ENCODE assay signal across 23 cellular contexts in the genomic region with DNA sequence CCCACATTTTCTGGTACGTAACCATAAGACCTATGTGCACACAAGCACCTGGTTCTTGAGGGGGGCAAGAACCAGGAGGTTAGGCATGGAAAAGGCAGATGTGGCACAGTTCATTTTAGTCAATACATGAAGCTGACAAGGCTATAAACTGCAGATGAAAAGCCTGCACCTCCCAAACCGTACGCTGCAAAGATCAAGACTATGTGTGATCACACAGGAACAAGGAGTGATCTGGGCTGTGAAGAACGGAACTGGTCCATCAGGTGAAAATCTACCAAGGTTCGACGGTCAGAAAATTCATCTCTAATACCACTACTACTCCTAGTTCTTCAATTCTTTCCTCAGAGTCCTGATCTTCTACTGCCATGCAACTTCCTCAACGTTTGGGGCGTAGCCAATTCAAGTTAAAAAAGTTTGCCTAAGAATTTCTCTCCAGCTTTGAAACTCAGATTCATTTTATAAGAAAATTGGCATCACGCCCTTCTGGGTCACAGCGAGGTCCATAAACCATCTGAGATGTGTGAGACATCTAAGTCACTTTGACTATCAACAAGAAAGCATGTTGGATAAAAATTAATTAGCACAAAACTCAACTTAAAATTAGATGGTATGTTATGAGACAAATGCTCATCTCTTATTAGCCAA. TPM values are rescaled to one million over a fixed set of nuclear protein-coding genes. Genes with fewer than 3 reads are reported as not detected.
A peak's percentile ranks its signal among the peaks of the same experiment; 100 is the strongest.
DNase-seq lines count a peak whose midpoint lies in the region; TF ChIP-seq lines count a peak whose summit lies in the region.
"Had no signal": no experiment of that assay in that cellular context is flagged by ENCODE, and none has a peak within 500 bp of the region (broad histone marks: within the 10 kb centered on the region; RNA-seq: fewer than 3 reads in every experiment).

No MANE protein-coding gene starts in this region.

- H3K4me3 ChIP-seq in breast epithelium (peak overlapping the region in 2 of 3 donors; percentile 47 to 70), right atrium auricular region (peak overlapping the region; percentile 53 to 57), tibial artery (peak overlapping the region; percentile 54 to 61)
- H3K4me3 ChIP-seq: K562 had no signal

- H3K4me3 Mint-ChIP-seq in MCF 10A (ENCODE audit: unreplicated experiment): no peak overlapping the region
- H3K4me3 Mint-ChIP-seq: activated naive CD4-positive, alpha-beta T cell treated with anti-CD3 and anti-CD28 coated beads, Interleukin-2, amount 50 U/mL, for 24 hours; activated T-cell treated with anti-CD3 and anti-CD28 coated beads, Interleukin-2, amount 50 U/mL, for 72 hours; B cell; H9; naive thymus-derived CD4-positive, alpha-beta T cell; stimulated activated naive CD8-positive, alpha-beta T cell treated with anti-CD3 and anti-CD28 coated beads, Interleukin-15, amount 100 ng/mL, for 72 hours had no signal

- H3K27me3 ChIP-seq in breast epithelium: no peaks in the 10 kb centered on the region
- no peaks in the 10 kb centered on the region for H3K27me3 ChIP-seq in right atrium auricular region
- H3K27me3 ChIP-seq in tibial artery: no peaks in the 10 kb centered on the region

- in situ Hi-C loops in KBM-7 (cut with MboI; ENCODE audit: low pct_unique_long_range_greater_than_20kb, low sequenced_read_pairs): no loop called here

- H3K27ac Mint-ChIP-seq in MCF 10A (ENCODE audit: low read depth, unreplicated experiment): no peak overlapping the region
- H3K27ac Mint-ChIP-seq: activated T-cell treated with anti-CD3 and anti-CD28 coated beads, Interleukin-2, amount 50 U/mL, for 72 hours; B cell; H9; naive thymus-derived CD4-positive, alpha-beta T cell; stimulated activated naive CD8-positive, alpha-beta T cell treated with anti-CD3 and anti-CD28 coated beads, Interleukin-15, amount 100 ng/mL, for 72 hours had no signal

- peaks cover 25% of the 10 kb centered on the region for H3K4me1 Mint-ChIP-seq in MCF 10A (ENCODE audit: insufficient read depth, unreplicated experiment)
- H3K4me1 Mint-ChIP-seq: B cell; stimulated activated naive CD8-positive, alpha-beta T cell treated with anti-CD3 and anti-CD28 coated beads, Interleukin-15, amount 100 ng/mL, for 72 hours had no signal

- TF ChIP-seq CTCF in breast epithelium (IDR thresholded peaks at IDR 0.05) (no peak), MCF 10A (IDR thresholded peaks at IDR 0.05; ENCODE audit: unreplicated experiment) (no peak), right atrium auricular region (IDR thresholded peaks at IDR 0.05) (no peak), tibial artery (IDR thresholded peaks at IDR 0.05) (no peak)

- POLR2A ChIA-PET in MCF 10A (lab: Yijun Ruan, JAX): interaction anchor here (0.9 kb wide), 1 partner anchor 13 kb away, joined by 3 read pairs; no protein-coding TSS in a partner anchor

- intact Hi-C loops in breast epithelium (cut with DNase I; ENCODE audit: low total_unique reads) (no loop called here), MCF 10A (cut with micrococcal nuclease) (no loop called here), tibial artery (cut with DNase I; ENCODE audit: low total_unique reads) (no loop called here)

- H3K36me3 ChIP-seq in breast epithelium (no peaks in the 10 kb centered on the region), right atrium auricular region (no peaks in the 10 kb centered on the region), tibial artery (no peaks in the 10 kb centered on the region)

- TF ChIP-seq POLR2A in breast epithelium (IDR thresholded peaks at IDR 0.05): no peak

- H3K27me3 Mint-ChIP-seq in MCF 10A (ENCODE audit: insufficient read depth, unreplicated experiment): no peaks in the 10 kb centered on the region

- CTCF ChIA-PET in MCF 10A (lab: Yijun Ruan, JAX): interaction anchor here (0.7 to 1.5 kb wide), 4 partner anchors 60 to 849 kb away, joined by 3 to 4 read pairs (median 3); no protein-coding TSS in a partner anchor

- no TSS peak for BruUV-seq in MCF 10A (replicated peaks; lab: Mats Ljungman, UMichigan)

- no peaks in the 10 kb centered on the region for H3K4me1 ChIP-seq in breast epithelium
- H3K4me1 ChIP-seq in right atrium auricular region: peaks cover 0 to 48% of the 10 kb centered on the region in 2 donors
- peaks cover 0 to 65% (median 26%) of the 10 kb centered on the region in 4 donors for H3K4me1 ChIP-seq in tibial artery

- H3K36me3 Mint-ChIP-seq in MCF 10A (ENCODE audit: insufficient read depth, unreplicated experiment): no peaks in the 10 kb centered on the region
- H3K36me3 Mint-ChIP-seq: activated naive CD4-positive, alpha-beta T cell treated with anti-CD3 and anti-CD28 coated beads, Interleukin-2, amount 50 U/mL, for 24 hours; naive thymus-derived CD4-positive, alpha-beta T cell had no signal

- H3K27ac ChIP-seq in breast epithelium: peak overlapping the region; percentile 12 to 38
- H3K27ac ChIP-seq in angular gyrus (ENCODE audit: low read depth, low read length): peak overlapping the region; percentile 24
- H3K27ac ChIP-seq in right atrium auricular region: peak overlapping the region; percentile 84 to 86
- peak overlapping the region; percentile 74 to 80 for H3K27ac ChIP-seq in tibial artery
- H3K27ac ChIP-seq: skin epidermis had no signal

- no peaks in the 10 kb centered on the region for H3K9me3 Mint-ChIP-seq in MCF 10A (ENCODE audit: unreplicated experiment)
- H3K9me3 Mint-ChIP-seq: activated naive CD4-positive, alpha-beta T cell treated with anti-CD3 and anti-CD28 coated beads, Interleukin-2, amount 50 U/mL, for 24 hours; activated T-cell treated with anti-CD3 and anti-CD28 coated beads, Interleukin-2, amount 50 U/mL, for 72 hours; H9; naive thymus-derived CD4-positive, alpha-beta T cell; stimulated activated naive CD8-positive, alpha-beta T cell treated with anti-CD3 and anti-CD28 coated beads, Interleukin-15, amount 100 ng/mL, for 72 hours had no signal

- DNase-seq in breast epithelium (ENCODE audit: low spot score in 2 of 2) (no peak), MCF 10A (ENCODE audit: unreplicated experiment) (no peak), right atrium auricular region (ENCODE audit: low spot score) (no peak), tibial artery (no peak), KBM-7 (no peak), DMS53 (lab: John Stamatoyannopoulos, UW) (no peak), GM03348 (ENCODE audit: low spot score) (no peak)
- DNase-seq: activated CD4-positive, CD25-positive, alpha-beta regulatory T cell treated with anti-CD3 and anti-CD28 coated beads, Interleukin-2, amount 50 U/mL, for 72 hours; activated T-cell treated with anti-CD3 and anti-CD28 coated beads, Interleukin-2, amount 50 U/mL, for 72 hours; H9; mesenchymal stem cell; naive thymus-derived CD4-positive, alpha-beta T cell; NCI-H1092; NCI-H2029; posterior cingulate gyrus; stimulated activated CD4-positive, alpha-beta T cell treated with anti-CD3 and anti-CD28 coated beads, Interleukin-4, amount 100 ng/mL, for 24 hours; stimulated activated naive CD8-positive, alpha-beta T cell treated with anti-CD3 and anti-CD28 coated beads, Interleukin-15, amount 100 ng/mL, for 72 hours; T1000 had no signal

- H3K9me3 ChIP-seq in breast epithelium (no peaks in the 10 kb centered on the region), right atrium auricular region (no peaks in the 10 kb centered on the region), tibial artery (no peaks in the 10 kb centered on the region)

RNA-seq across cellular contexts. Expression of a gene that starts 41.9 kb away (rescaled TPM):
- 10 to 100 TPM; 21.1 to 36.9 (median 24.9) TPM for total RNA-seq in breast epithelium
- 8.0 and 14.8 TPM in 2 replicates for total RNA-seq in MCF 10A (2022)
- 100 to 1,000 TPM in 1 of 2 donors, 10 to 100 TPM in 1; 64.5 to 111 TPM for total RNA-seq in right atrium auricular region

Comparison
In these comparisons a context has a peak if more than half of its experiments do, and no peak if none do; other contexts are left out.
1. H3K27ac ChIP-seq: peak in every context shown above with its lines; median percentile 85 in right atrium auricular region; 77 in tibial artery; 25 in breast epithelium; 24 in angular gyrus.